In genomic region chrX:130401415-130402210, GRCh38 we compare ENCODE assay signal across 8 cellular contexts. TPM values are rescaled to one million over a fixed set of nuclear protein-coding genes. Genes with fewer than 3 reads are reported as not detected.
DNase-seq lines count a peak whose midpoint lies in the region; ATAC-seq, FAIRE-seq and TF ChIP-seq lines count a peak whose summit lies in the region.

Gene RBMX2 (plus strand): TSS chrX:130401987. CDS start chrX:130402033, 46 bp downstream.

- H3K27ac ChIP-seq in heart right ventricle (peak within 1 kb of the TSS in 9 of 10 donors; percentile 60 to 88 (median 81)), urinary bladder (ENCODE audit: low read depth) (peak within 1 kb of the TSS; percentile 56)

- H3K4me3 ChIP-seq in heart right ventricle (peak within 1 kb of the TSS; percentile 60 to 79 (median 70)), urinary bladder (ENCODE audit: low read depth, low read length) (peak within 1 kb of the TSS; percentile 68)

- H3K36me3 ChIP-seq in heart right ventricle (peaks cover 0 to 20% (median 0%) of the 10 kb centered on the region in 9 donors), urinary bladder (ENCODE audit: insufficient read depth) (no peaks in the 10 kb centered on the region)

- peak; percentile 73 for TF ChIP-seq POLR2A in GM12892 (IDR thresholded peaks at IDR 0.05; ENCODE audit: low read depth, low read length)

- H3K27me3 ChIP-seq in heart right ventricle = peaks cover 0 to 23% (median 0%) of the 10 kb centered on the region in 7 donors

- ATAC-seq in HG02759 (IDR thresholded peaks at IDR 0.05; ENCODE audit: unreplicated experiment) (peak; percentile 98), heart right ventricle (peak; percentile 95 to 100 (median 99))

- H3K27me3 Mint-ChIP-seq in progenitor cell of endocrine pancreas = peaks cover 27% of the 10 kb centered on the region

- H3K4me1 ChIP-seq in heart right ventricle (peaks cover 0 to 21% (median 0%) of the 10 kb centered on the region in 9 donors), urinary bladder (ENCODE audit: insufficient read depth) (no peaks in the 10 kb centered on the region)

- TF ChIP-seq CTCF in heart right ventricle (IDR thresholded peaks at IDR 0.05) (no peak), progenitor cell of endocrine pancreas (IDR thresholded peaks at IDR 0.05; ENCODE audit: unreplicated experiment) (no peak)

- H3K27ac Mint-ChIP-seq in progenitor cell of endocrine pancreas = peak within 1 kb of the TSS; percentile 91

- peaks cover 3% of the 10 kb centered on the region for H3K4me1 Mint-ChIP-seq in progenitor cell of endocrine pancreas (ENCODE audit: low read depth)

- no peaks in the 10 kb centered on the region for H3K36me3 Mint-ChIP-seq in progenitor cell of endocrine pancreas (ENCODE audit: insufficient read depth)

- H3K4me3 Mint-ChIP-seq in progenitor cell of endocrine pancreas (ENCODE audit: low read depth) = peak within 1 kb of the TSS; percentile 90

- peak; percentile 72 for DNase-seq in GM12892 (ENCODE audit: insufficient read length)
- DNase-seq in NCI-H128 (lab: John Stamatoyannopoulos, UW; ENCODE audit: unreplicated experiment) = peak; percentile 52
- peak; percentile 49 for DNase-seq in amniotic epithelial cell (ENCODE audit: low read depth)
- peak; percentile 57 to 80 for DNase-seq in heart right ventricle
- peak; percentile 59 for DNase-seq in progenitor cell of endocrine pancreas (ENCODE audit: low spot score, unreplicated experiment)

- 0 to 1% methylated on average over 36 to 47 of the region's 47 CpGs for WGBS in heart right ventricle, 2 donors
- under 1% methylated on average over 47 of the region's 47 CpGs for WGBS in urinary bladder

- peaks cover 9% of the 10 kb centered on the region for H3K9me3 Mint-ChIP-seq in progenitor cell of endocrine pancreas (ENCODE audit: low read depth)

- intact Hi-C loops in T-helper 1 cell treated with Interleukin-12 subunit alpha and Interleukin-12 subunit beta and Interleukin-4 antibody, amounts not matched to agents 30 ng/mL and 1 ng/mL, for 36 hours (cut with micrococcal nuclease) = loop anchor here (1.0 to 10.0 kb wide), 11 partner anchors 62 to 1815 kb away; partner anchors contain the start of genes ENOX2, RAB33A, SLC25A14 and UTP14A
- intact Hi-C loops in heart right ventricle (cut with DNase I) = no loop called here

- FAIRE-seq in GM12892 (lab: Jason Lieb, UNC) = peak; percentile 90

- no peaks in the 10 kb centered on the region for H3K9me3 ChIP-seq in heart right ventricle

RNA-seq across cellular contexts. Expression of gene RBMX2, which starts in this region (rescaled TPM):
- 32.1 TPM for polyA plus RNA-seq in GM12892 (2012; ENCODE audit: missing spikeins)
- total RNA-seq in T-helper 1 cell treated with Interleukin-12 subunit alpha and Interleukin-12 subunit beta and Interleukin-4 antibody, amounts not matched to agents 30 ng/mL and 1 ng/mL, for 36 hours = 23.5 and 26.6 TPM in 2 replicates
- total RNA-seq in heart right ventricle (10 to 100 TPM in 7 of 10 donors, 1 to 10 TPM in 3; 8.3 to 14.1 (median 10.3) TPM), progenitor cell of endocrine pancreas (28.1 and 29.7 TPM in 2 replicates), urinary bladder (24.0 TPM)
- polyA plus RNA-seq in heart right ventricle (10 to 100 TPM; 11.1 to 24.0 TPM), urinary bladder (20.6 TPM)

Comparison
In these comparisons a context has a peak if more than half of its experiments do, and no peak if none do; other contexts are left out.
1. Peak in every context shown above with its lines: DNase-seq, ATAC-seq, H3K4me3 ChIP-seq and H3K27ac ChIP-seq.